ENCODE assay signal across 1 cellular context in the genomic region with DNA sequence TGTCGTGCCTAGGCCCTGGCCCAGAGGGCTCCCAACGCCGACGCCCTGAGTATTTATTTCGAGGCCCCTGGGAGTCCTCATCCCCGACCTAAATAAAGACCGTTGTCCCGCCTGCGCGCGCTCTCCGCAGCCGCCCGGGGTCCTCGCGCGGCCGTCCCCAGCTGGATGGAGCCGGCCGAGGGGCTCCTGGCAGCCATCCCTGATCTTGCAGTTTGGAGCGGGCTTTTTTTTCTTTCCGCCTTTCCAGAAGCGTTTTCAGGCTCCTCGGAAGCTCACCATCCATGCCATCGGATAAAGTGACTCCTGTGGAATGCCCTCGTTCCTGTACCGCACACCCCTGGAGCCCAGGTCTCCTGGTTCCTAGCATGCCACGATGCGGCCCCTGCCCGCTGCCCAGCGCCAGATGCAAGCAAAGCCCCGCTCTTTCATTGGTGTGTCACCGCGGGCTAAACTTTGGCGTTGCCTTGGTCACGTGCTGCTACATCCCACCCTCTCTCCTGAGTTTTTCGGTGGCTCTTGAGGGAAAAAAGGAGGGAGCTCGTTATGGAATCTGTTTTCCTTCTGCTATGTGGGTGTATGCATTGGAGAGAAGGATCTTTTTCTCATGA.
TF ChIP-seq lines count a peak whose summit lies in the region.

No MANE protein-coding gene starts in this region.

TF ChIP-seq in HepG2, 621 proteins besides CTCF, POLR2A, EP300 and RAD21 (continued from another document and continues in another):
- TF ChIP-seq, protein P1, sequence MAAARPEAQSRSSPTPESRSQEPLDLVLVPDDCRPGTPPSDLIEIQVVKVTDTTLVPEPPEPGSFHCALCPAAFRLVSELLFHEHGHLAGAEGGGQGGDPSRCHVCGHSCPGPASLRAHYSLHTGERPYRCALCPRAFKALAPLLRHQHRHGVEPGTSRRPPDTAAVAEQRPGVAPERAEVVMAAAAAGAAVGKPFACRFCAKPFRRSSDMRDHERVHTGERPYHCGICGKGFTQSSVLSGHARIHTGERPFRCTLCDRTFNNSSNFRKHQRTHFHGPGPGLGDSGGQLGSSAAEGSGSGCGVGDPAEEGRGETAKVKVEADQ (CRISPR knock-in tag; IDR thresholded peaks at IDR 0.05; ENCODE audit: borderline replicate concordance), result 0 out of 2 replicates have a peak, but pooled peaks have one; percentile 4
- TF ChIP-seq ZNF510 (CRISPR knock-in tag; IDR thresholded peaks at IDR 0.05; ENCODE audit: low read depth) (peak; percentile 80; the same call in 1 of the 2 replicates), MAFK (conservative IDR thresholded peaks at IDR 0.05 in 1 of 2, IDR thresholded peaks at IDR 0.05 in 1 of 2; ENCODE audit: low read length in 2 of 2) (no peak), MXI1 (IDR thresholded peaks at IDR 0.05; ENCODE audit: borderline replicate concordance, low read depth, low read length) (0 out of 3 replicates have a peak, but pooled peaks have one; percentile 15), STAT5B (CRISPR knock-in tag; IDR thresholded peaks at IDR 0.05) (no peak), ARNTL (CRISPR knock-in tag; IDR thresholded peaks at IDR 0.05) (peak; percentile 51; the same call in 1 of the 2 replicates), NFATC3 (CRISPR knock-in tag; IDR thresholded peaks at IDR 0.05) (no peak), AGO2 (optimal IDR thresholded peaks at IDR 0.05; ENCODE audit: low read depth, low read length) (peak; percentile 69), KDM5B (CRISPR knock-in tag; IDR thresholded peaks at IDR 0.05; ENCODE audit: borderline replicate concordance) (peak; percentile 73; the same call in 1 of the 2 replicates), ARNT2 (CRISPR knock-in tag; IDR thresholded peaks at IDR 0.05; ENCODE audit: low read depth) (0 out of 2 replicates have a peak, but pooled peaks have one; percentile 9), ASH2L (IDR thresholded peaks at IDR 0.05; ENCODE audit: insufficient read length, low read depth, low read length) (no peak), ZNF879 (CRISPR knock-in tag; IDR thresholded peaks at IDR 0.05) (0 out of 2 replicates have a peak, but pooled peaks have one; percentile 32), ZNF777 (CRISPR knock-in tag; IDR thresholded peaks at IDR 0.05) (0 out of 2 replicates have a peak, but pooled peaks have one; percentile 10), ZNF678 (CRISPR knock-in tag; IDR thresholded peaks at IDR 0.05) (peak; percentile 73), ZSCAN22 (CRISPR knock-in tag; IDR thresholded peaks at IDR 0.05) (0 out of 2 replicates have a peak, but pooled peaks have one; percentile 64), IRF2 (CRISPR knock-in tag; IDR thresholded peaks at IDR 0.05) (0 out of 2 replicates have a peak, but pooled peaks have one; percentile 35), ZNF629 (CRISPR knock-in tag; conservative IDR thresholded peaks at IDR 0.05) (no peak), SP4 (CRISPR knock-in tag; IDR thresholded peaks at IDR 0.05) (peak; percentile 65; the same call in 1 of the 2 replicates), HOXA3 (CRISPR knock-in tag; IDR thresholded peaks at IDR 0.05) (peak; percentile 47; the same call in 1 of the 2 replicates), ZNF343 (CRISPR knock-in tag; IDR thresholded peaks at IDR 0.05) (peak; percentile 54; the same call in 1 of the 2 replicates), ZBTB38 (CRISPR knock-in tag; IDR thresholded peaks at IDR 0.05) (peak; percentile 93), ZNF180 (CRISPR knock-in tag; IDR thresholded peaks at IDR 0.05; ENCODE audit: borderline replicate concordance, low read depth) (peak; percentile 39; the same call in 1 of the 2 replicates), ZNF264 (CRISPR knock-in tag; IDR thresholded peaks at IDR 0.05) (peak; percentile 49; the same call in 1 of the 2 replicates), ZFP82 (CRISPR knock-in tag; IDR thresholded peaks at IDR 0.05; ENCODE audit: borderline replicate concordance) (peak; percentile 33; the same call in 1 of the 2 replicates), KDM6A (CRISPR knock-in tag; IDR thresholded peaks at IDR 0.05; ENCODE audit: low read depth) (no peak), GPN1 (CRISPR knock-in tag; IDR thresholded peaks at IDR 0.05; ENCODE audit: borderline replicate concordance) (no peak), ZNF605 (CRISPR knock-in tag; IDR thresholded peaks at IDR 0.05) (peak; percentile 70; the same call in 1 of the 2 replicates), SMAD3 (CRISPR knock-in tag; IDR thresholded peaks at IDR 0.05) (no peak), ERF (CRISPR knock-in tag; IDR thresholded peaks at IDR 0.05) (peak; percentile 31; the same call in 1 of the 2 replicates), MTA1 (CRISPR knock-in tag; IDR thresholded peaks at IDR 0.05; ENCODE audit: borderline replicate concordance) (peak; percentile 25; the same call in 1 of the 2 replicates), ZFX (CRISPR knock-in tag; IDR thresholded peaks at IDR 0.05; ENCODE audit: low read depth) (peak; percentile 48), ZBTB7A (CRISPR knock-in tag; IDR thresholded peaks at IDR 0.05) (peak; percentile 58; the same call in 1 of the 2 replicates), DPF2 (CRISPR knock-in tag; IDR thresholded peaks at IDR 0.05; ENCODE audit: borderline replicate concordance, low read depth) (no peak)
- TF ChIP-seq, protein P2, sequence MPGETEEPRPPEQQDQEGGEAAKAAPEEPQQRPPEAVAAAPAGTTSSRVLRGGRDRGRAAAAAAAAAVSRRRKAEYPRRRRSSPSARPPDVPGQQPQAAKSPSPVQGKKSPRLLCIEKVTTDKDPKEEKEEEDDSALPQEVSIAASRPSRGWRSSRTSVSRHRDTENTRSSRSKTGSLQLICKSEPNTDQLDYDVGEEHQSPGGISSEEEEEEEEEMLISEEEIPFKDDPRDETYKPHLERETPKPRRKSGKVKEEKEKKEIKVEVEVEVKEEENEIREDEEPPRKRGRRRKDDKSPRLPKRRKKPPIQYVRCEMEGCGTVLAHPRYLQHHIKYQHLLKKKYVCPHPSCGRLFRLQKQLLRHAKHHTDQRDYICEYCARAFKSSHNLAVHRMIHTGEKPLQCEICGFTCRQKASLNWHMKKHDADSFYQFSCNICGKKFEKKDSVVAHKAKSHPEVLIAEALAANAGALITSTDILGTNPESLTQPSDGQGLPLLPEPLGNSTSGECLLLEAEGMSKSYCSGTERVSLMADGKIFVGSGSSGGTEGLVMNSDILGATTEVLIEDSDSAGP (CRISPR knock-in tag; IDR thresholded peaks at IDR 0.05; ENCODE audit: borderline replicate concordance), result peak; percentile 33; the same call in 1 of the 2 replicates
- TF ChIP-seq, protein P3, sequence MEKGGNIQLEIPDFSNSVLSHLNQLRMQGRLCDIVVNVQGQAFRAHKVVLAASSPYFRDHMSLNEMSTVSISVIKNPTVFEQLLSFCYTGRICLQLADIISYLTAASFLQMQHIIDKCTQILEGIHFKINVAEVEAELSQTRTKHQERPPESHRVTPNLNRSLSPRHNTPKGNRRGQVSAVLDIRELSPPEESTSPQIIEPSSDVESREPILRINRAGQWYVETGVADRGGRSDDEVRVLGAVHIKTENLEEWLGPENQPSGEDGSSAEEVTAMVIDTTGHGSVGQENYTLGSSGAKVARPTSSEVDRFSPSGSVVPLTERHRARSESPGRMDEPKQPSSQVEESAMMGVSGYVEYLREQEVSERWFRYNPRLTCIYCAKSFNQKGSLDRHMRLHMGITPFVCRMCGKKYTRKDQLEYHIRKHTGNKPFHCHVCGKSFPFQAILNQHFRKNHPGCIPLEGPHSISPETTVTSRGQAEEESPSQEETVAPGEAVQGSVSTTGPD (CRISPR knock-in tag; IDR thresholded peaks at IDR 0.05), result no peak
- TF ChIP-seq, protein P4, sequence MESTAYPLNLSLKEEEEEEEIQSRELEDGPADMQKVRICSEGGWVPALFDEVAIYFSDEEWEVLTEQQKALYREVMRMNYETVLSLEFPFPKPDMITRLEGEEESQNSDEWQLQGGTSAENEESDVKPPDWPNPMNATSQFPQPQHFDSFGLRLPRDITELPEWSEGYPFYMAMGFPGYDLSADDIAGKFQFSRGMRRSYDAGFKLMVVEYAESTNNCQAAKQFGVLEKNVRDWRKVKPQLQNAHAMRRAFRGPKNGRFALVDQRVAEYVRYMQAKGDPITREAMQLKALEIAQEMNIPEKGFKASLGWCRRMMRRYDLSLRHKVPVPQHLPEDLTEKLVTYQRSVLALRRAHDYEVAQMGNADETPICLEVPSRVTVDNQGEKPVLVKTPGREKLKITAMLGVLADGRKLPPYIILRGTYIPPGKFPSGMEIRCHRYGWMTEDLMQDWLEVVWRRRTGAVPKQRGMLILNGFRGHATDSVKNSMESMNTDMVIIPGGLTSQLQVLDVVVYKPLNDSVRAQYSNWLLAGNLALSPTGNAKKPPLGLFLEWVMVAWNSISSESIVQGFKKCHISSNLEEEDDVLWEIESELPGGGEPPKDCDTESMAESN (CRISPR knock-in tag; conservative IDR thresholded peaks at IDR 0.05), result peak; percentile 60; the same call in 1 of the 2 replicates
- TF ChIP-seq, protein P5, sequence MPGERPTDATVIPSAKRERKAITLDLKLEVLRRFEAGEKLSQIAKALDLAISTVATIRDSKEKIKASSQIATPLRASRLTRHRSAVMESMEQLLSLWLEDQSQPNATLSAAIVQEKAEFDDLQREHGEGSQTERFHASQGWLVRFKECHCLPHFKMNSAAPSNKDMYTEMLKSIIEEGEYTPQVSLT (CRISPR knock-in tag; IDR thresholded peaks at IDR 0.05; ENCODE audit: borderline replicate concordance, low read depth), result 0 out of 2 replicates have a peak, but pooled peaks have one; percentile 10
- TF ChIP-seq, protein P6, sequence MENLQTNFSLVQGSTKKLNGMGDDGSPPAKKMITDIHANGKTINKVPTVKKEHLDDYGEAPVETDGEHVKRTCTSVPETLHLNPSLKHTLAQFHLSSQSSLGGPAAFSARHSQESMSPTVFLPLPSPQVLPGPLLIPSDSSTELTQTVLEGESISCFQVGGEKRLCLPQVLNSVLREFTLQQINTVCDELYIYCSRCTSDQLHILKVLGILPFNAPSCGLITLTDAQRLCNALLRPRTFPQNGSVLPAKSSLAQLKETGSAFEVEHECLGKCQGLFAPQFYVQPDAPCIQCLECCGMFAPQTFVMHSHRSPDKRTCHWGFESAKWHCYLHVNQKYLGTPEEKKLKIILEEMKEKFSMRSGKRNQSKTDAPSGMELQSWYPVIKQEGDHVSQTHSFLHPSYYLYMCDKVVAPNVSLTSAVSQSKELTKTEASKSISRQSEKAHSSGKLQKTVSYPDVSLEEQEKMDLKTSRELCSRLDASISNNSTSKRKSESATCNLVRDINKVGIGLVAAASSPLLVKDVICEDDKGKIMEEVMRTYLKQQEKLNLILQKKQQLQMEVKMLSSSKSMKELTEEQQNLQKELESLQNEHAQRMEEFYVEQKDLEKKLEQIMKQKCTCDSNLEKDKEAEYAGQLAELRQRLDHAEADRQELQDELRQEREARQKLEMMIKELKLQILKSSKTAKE (CRISPR knock-in tag; IDR thresholded peaks at IDR 0.05; ENCODE audit: borderline replicate concordance), result no peak
- TF ChIP-seq, protein P7, sequence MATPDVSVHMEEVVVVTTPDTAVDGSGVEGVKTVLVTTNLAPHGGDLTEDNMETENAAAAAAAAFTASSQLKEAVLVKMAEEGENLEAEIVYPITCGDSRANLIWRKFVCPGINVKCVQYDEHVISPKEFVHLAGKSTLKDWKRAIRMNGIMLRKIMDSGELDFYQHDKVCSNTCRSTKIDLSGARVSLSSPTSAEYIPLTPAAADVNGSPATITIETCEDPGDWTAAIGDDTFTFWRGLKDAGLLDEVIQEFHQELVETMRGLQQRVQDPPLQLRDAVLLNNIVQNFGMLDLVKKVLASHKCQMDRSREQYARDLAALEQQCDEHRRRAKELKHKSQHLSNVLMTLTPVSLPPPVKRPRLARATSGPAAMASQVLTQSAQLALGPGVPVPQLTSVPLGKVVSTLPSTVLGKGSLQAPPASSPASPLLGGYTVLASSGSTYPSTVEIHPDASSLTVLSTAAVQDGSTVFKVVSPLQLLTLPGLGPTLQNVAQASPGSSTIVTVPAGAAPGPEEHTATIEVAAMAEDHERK (CRISPR knock-in tag; IDR thresholded peaks at IDR 0.05; ENCODE audit: low read depth), result no peak
- TF ChIP-seq, protein P8, sequence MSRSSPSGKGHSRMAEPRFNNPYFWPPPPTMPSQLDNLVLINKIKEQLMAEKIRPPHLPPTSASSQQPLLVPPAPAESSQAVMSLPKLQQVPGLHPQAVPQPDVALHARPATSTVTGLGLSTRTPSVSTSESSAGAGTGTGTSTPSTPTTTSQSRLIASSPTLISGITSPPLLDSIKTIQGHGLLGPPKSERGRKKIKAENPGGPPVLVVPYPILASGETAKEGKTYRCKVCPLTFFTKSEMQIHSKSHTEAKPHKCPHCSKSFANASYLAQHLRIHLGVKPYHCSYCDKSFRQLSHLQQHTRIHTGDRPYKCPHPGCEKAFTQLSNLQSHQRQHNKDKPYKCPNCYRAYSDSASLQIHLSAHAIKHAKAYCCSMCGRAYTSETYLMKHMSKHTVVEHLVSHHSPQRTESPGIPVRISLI (CRISPR knock-in tag; IDR thresholded peaks at IDR 0.05; ENCODE audit: borderline replicate concordance), result peak; percentile 30; the same call in 1 of the 2 replicates
- TF ChIP-seq, protein P9, sequence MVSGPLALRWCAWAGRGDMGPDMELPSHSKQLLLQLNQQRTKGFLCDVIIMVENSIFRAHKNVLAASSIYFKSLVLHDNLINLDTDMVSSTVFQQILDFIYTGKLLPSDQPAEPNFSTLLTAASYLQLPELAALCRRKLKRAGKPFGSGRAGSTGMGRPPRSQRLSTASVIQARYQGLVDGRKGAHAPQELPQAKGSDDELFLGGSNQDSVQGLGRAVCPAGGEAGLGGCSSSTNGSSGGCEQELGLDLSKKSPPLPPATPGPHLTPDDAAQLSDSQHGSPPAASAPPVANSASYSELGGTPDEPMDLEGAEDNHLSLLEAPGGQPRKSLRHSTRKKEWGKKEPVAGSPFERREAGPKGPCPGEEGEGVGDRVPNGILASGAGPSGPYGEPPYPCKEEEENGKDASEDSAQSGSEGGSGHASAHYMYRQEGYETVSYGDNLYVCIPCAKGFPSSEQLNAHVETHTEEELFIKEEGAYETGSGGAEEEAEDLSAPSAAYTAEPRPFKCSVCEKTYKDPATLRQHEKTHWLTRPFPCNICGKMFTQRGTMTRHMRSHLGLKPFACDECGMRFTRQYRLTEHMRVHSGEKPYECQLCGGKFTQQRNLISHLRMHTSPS (CRISPR knock-in tag; IDR thresholded peaks at IDR 0.05; ENCODE audit: low read depth), result peak; percentile 44; the same call in 1 of the 2 replicates
- TF ChIP-seq, protein P10, sequence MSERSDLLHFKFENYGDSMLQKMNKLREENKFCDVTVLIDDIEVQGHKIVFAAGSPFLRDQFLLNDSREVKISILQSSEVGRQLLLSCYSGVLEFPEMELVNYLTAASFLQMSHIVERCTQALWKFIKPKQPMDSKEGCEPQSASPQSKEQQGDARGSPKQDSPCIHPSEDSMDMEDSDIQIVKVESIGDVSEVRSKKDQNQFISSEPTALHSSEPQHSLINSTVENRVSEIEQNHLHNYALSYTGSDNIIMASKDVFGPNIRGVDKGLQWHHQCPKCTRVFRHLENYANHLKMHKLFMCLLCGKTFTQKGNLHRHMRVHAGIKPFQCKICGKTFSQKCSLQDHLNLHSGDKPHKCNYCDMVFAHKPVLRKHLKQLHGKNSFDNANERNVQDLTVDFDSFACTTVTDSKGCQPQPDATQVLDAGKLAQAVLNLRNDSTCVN (CRISPR knock-in tag; IDR thresholded peaks at IDR 0.05; ENCODE audit: borderline replicate concordance), result 0 out of 2 replicates have a peak, but pooled peaks have one; percentile 10
- TF ChIP-seq, protein P11, sequence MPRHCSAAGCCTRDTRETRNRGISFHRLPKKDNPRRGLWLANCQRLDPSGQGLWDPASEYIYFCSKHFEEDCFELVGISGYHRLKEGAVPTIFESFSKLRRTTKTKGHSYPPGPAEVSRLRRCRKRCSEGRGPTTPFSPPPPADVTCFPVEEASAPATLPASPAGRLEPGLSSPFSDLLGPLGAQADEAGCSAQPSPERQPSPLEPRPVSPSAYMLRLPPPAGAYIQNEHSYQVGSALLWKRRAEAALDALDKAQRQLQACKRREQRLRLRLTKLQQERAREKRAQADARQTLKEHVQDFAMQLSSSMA (CRISPR knock-in tag; IDR thresholded peaks at IDR 0.05), result no peak
